ENCODE assay signal across 8 cellular contexts in genomic region chr10:43328810-43329209, GRCh38. TPM values are rescaled to one million over a fixed set of nuclear protein-coding genes. Genes with fewer than 3 reads are reported as not detected.
"Had no signal": no experiment of that assay in that cellular context is flagged by ENCODE, and none has a peak within 500 bp of the region (broad histone marks: within the 10 kb centered on the region; RNA-seq: fewer than 3 reads in every experiment).

No MANE protein-coding gene starts in this region.

RNA-seq across cellular contexts. Expression of gene FXYD4, which starts 42.6 kb away (rescaled TPM):
- total RNA-seq: LHCN-M2, MCF 10A, OCI-LY7, PC-9, Right ventricle myocardium inferior, RPMI7951, SJSA1 had no signal
- polyA plus RNA-seq: SK-N-SH had no signal
